10 cellular contexts compared by ENCODE assay signal in genomic region chr21:14862794-14863720, GRCh38.
DNase-seq lines count a peak whose midpoint lies in the region; ATAC-seq, FAIRE-seq and TF ChIP-seq lines count a peak whose summit lies in the region.
"Had no signal": no experiment of that assay in that cellular context is flagged by ENCODE, and none has a peak within 500 bp of the region (broad histone marks: within the 10 kb centered on the region; RNA-seq: fewer than 3 reads in every experiment).

No MANE protein-coding gene starts in this region.

- H4K20me1 ChIP-seq in K562 (replicated peaks; ENCODE audit: control insufficient read depth, insufficient read depth, low read length), result no peaks in the 10 kb centered on the region

- TF ChIP-seq EP300 in K562 (IDR thresholded peaks at IDR 0.05; ENCODE audit: low read length), result no peak

- peak overlapping the region; percentile 70 for H2AFZ ChIP-seq in K562 (ENCODE audit: low read depth, low read length)

- no TSS peak for BruUV-seq in K562 (replicated peaks; lab: Mats Ljungman, UMichigan)

- TF ChIP-seq POLR2A in K562 (conservative IDR thresholded peaks at IDR 0.05), result no peak

- H3K4me2 ChIP-seq in K562 (ENCODE audit: insufficient read depth, low read length), result no peak overlapping the region

- H3K27ac Mint-ChIP-seq in activated CD4-positive, alpha-beta memory T cell treated with anti-CD3 and anti-CD28 coated beads, Interleukin-2, amount 10 ng/mL, durations not matched to agents 7 days and 5 days, result no peak overlapping the region
- no peak overlapping the region for H3K27ac Mint-ChIP-seq in activated T-helper 17 cell treated with anti-CD3 and anti-CD28 coated beads, Interleukin-2, amount 50 U/mL, for 72 hours
- H3K27ac Mint-ChIP-seq: immature natural killer cell had no signal

- CTCF ChIA-PET in K562 (lab: Yijun Ruan, JAX; ENCODE audit: low intra/inter-chr PET ratio), result interaction anchor here (0.6 to 2.6 kb wide), 4 partner anchors 90 to 620 kb away, joined by 3 to 10 read pairs (median 4); no protein-coding TSS in a partner anchor
- CTCF ChIA-PET in activated CD4-positive, alpha-beta memory T cell treated with anti-CD3 and anti-CD28 coated beads, Interleukin-2, amount 10 ng/mL, durations not matched to agents 7 days and 5 days (lab: Charles Lee), result interaction anchor here (0.6 to 1.4 kb wide), 4 partner anchors 11 to 603 kb away, joined by 3 to 4 read pairs (median 3); no protein-coding TSS in a partner anchor

- H3K9me3 ChIP-seq in K562 (replicated peaks; ENCODE audit: control insufficient read depth, insufficient read depth, low read depth, low read length), result no peaks in the 10 kb centered on the region; the same call in 1 of the 2 replicates

- in situ Hi-C loops in KBM-7 (cut with MboI; ENCODE audit: low pct_unique_long_range_greater_than_20kb, low sequenced_read_pairs) (no loop called here), K562 (cut with MboI) (no loop called here)

- intact Hi-C loops in K562 (cut with micrococcal nuclease), result loop anchor here (5.0 to 10.0 kb wide), 5 partner anchors 199 to 732 kb away; partner anchors contain the start of gene NRIP1

- H3K4me1 Mint-ChIP-seq in activated CD4-positive, alpha-beta memory T cell treated with anti-CD3 and anti-CD28 coated beads, Interleukin-2, amount 10 ng/mL, durations not matched to agents 7 days and 5 days, result no peaks in the 10 kb centered on the region
- H3K4me1 Mint-ChIP-seq in activated T-helper 17 cell treated with anti-CD3 and anti-CD28 coated beads, Interleukin-2, amount 50 U/mL, for 72 hours, result no peaks in the 10 kb centered on the region
- H3K4me1 Mint-ChIP-seq: immature natural killer cell had no signal

- TF ChIP-seq CTCF in K562 (IDR thresholded peaks at IDR 0.05 in 2 of 3, conservative IDR thresholded peaks at IDR 0.05 in 1 of 3; ENCODE audit: insufficient read depth in 2 of 3, low read depth in 1 of 3, low read length in 3 of 3), result peak; percentile 15 to 53 (median 31); a peak in 3 of 6 replicates

- no peaks in the 10 kb centered on the region for H3K79me2 ChIP-seq in K562 (ENCODE audit: control insufficient read depth, insufficient read depth, low read length)

- H3K27me3 Mint-ChIP-seq in activated CD4-positive, alpha-beta memory T cell treated with anti-CD3 and anti-CD28 coated beads, Interleukin-2, amount 10 ng/mL, durations not matched to agents 7 days and 5 days, result no peaks in the 10 kb centered on the region
- H3K27me3 Mint-ChIP-seq in activated T-helper 17 cell treated with anti-CD3 and anti-CD28 coated beads, Interleukin-2, amount 50 U/mL, for 72 hours, result no peaks in the 10 kb centered on the region

- H3K4me1 ChIP-seq in K562 (replicated peaks in 1 of 2; ENCODE audit: control insufficient read depth in 2 of 2, insufficient read depth in 2 of 2, low read length in 2 of 2), result peaks cover 0 to 16% of the 10 kb centered on the region in 2 experiments; a peak in 2 of 5 replicates

- 27% methylated on average over 5 of the region's 5 CpGs for WGBS in K562 (ENCODE audit: insufficient coverage, low coverage, missing lambda C conversion rate)

- TF ChIP-seq RAD21 in K562 (CRISPR knock-in tag; conservative IDR thresholded peaks at IDR 0.05 in 1 of 2, IDR thresholded peaks at IDR 0.05 in 1 of 2), result peak in 1 of 2 experiments; percentile 54; a peak in 2 of 4 replicates

- no peak overlapping the region for H3K9ac ChIP-seq in K562 (ENCODE audit: insufficient read depth in 1 of 2, low read depth in 2 of 2, low read length in 2 of 2)

- no peaks in the 10 kb centered on the region for H3K36me3 ChIP-seq in K562 (ENCODE audit: control insufficient read depth, insufficient read depth, low read length)

- no peaks in the 10 kb centered on the region for H3K36me3 Mint-ChIP-seq in activated CD4-positive, alpha-beta memory T cell treated with anti-CD3 and anti-CD28 coated beads, Interleukin-2, amount 10 ng/mL, durations not matched to agents 7 days and 5 days (ENCODE audit: low read depth)
- H3K36me3 Mint-ChIP-seq in activated T-helper 17 cell treated with anti-CD3 and anti-CD28 coated beads, Interleukin-2, amount 50 U/mL, for 72 hours (ENCODE audit: low read depth), result no peaks in the 10 kb centered on the region
- H3K36me3 Mint-ChIP-seq: immature natural killer cell had no signal

- no peaks in the 10 kb centered on the region for H3K9me1 ChIP-seq in K562 (ENCODE audit: control insufficient read depth, insufficient read depth, low read length)

- DNase-seq in CD1c-positive myeloid dendritic cell (ENCODE audit: extremely low spot score), result peak; percentile 15
- peak; percentile 59 for DNase-seq in KBM-7
- DNase-seq in K562 (ENCODE audit: extremely low read depth in 1 of 4, low spot score in 3 of 4), result peak in 3 of 4 experiments; percentile 16 to 47 (median 17)
- peak; percentile 35 for DNase-seq in myocyte (ENCODE audit: low read depth)
- DNase-seq in activated CD4-positive, alpha-beta memory T cell treated with anti-CD3 and anti-CD28 coated beads, Interleukin-2, amount 10 ng/mL, durations not matched to agents 7 days and 5 days, result no peak
- DNase-seq: immature natural killer cell had no signal

- peak overlapping the region; percentile 18; the same call in 1 of the 3 replicates for H3K27ac ChIP-seq in K562 (ENCODE audit: extremely low read depth, low read depth, low read length)

- H3K4me3 ChIP-seq in K562, result no peak overlapping the region

- no peak for FAIRE-seq in K562 (lab: Jason Lieb, UNC)
- FAIRE-seq: H1 had no signal

- ATAC-seq in K562 (no peak), HG03196 (IDR thresholded peaks at IDR 0.05; ENCODE audit: unreplicated experiment) (no peak), GM19324 (IDR thresholded peaks at IDR 0.05; ENCODE audit: low FRiP score, unreplicated experiment) (no peak)
- no peak for ATAC-seq in activated T-helper 17 cell treated with anti-CD3 and anti-CD28 coated beads, Interleukin-2, amount 50 U/mL, for 72 hours (replicated peaks)

- POLR2A ChIA-PET in K562 (lab: Yijun Ruan, JAX), result no interaction called here
- POLR2A ChIA-PET in activated CD4-positive, alpha-beta memory T cell treated with anti-CD3 and anti-CD28 coated beads, Interleukin-2, amount 10 ng/mL, durations not matched to agents 7 days and 5 days (lab: Charles Lee), result no interaction called here

- peaks cover 3% of the 10 kb centered on the region for H3K9me3 Mint-ChIP-seq in activated CD4-positive, alpha-beta memory T cell treated with anti-CD3 and anti-CD28 coated beads, Interleukin-2, amount 10 ng/mL, durations not matched to agents 7 days and 5 days
- no peaks in the 10 kb centered on the region for H3K9me3 Mint-ChIP-seq in activated T-helper 17 cell treated with anti-CD3 and anti-CD28 coated beads, Interleukin-2, amount 50 U/mL, for 72 hours
- H3K9me3 Mint-ChIP-seq: immature natural killer cell had no signal

- no peak overlapping the region for H3K4me3 Mint-ChIP-seq in activated CD4-positive, alpha-beta memory T cell treated with anti-CD3 and anti-CD28 coated beads, Interleukin-2, amount 10 ng/mL, durations not matched to agents 7 days and 5 days
- H3K4me3 Mint-ChIP-seq in activated T-helper 17 cell treated with anti-CD3 and anti-CD28 coated beads, Interleukin-2, amount 50 U/mL, for 72 hours, result no peak overlapping the region
- H3K4me3 Mint-ChIP-seq: immature natural killer cell had no signal

- no peaks in the 10 kb centered on the region for H3K27me3 ChIP-seq in K562 (ENCODE audit: control insufficient read depth in 2 of 2, insufficient read depth in 2 of 2, low read length in 2 of 2)

TF ChIP-seq in K562, 482 proteins besides CTCF, POLR2A, EP300 and RAD21:
- no peak for TF ChIP-seq TOE1 (IDR thresholded peaks at IDR 0.05; ENCODE audit: borderline replicate concordance)
- TF ChIP-seq TOE1 (CRISPR knock-in tag; IDR thresholded peaks at IDR 0.05; ENCODE audit: borderline replicate concordance, low read depth), result no peak
- TF ChIP-seq ZNF384 (IDR thresholded peaks at IDR 0.05; ENCODE audit: low read depth, low read length), result 0 out of 2 replicates have a peak, but pooled peaks have one; percentile 21
TF ChIP-seq in K562: peak in this region for 1.
